Comparison of ENCODE assay signal across 1 cellular context in genomic region chr2:208265807-208266640, GRCh38.
TF ChIP-seq lines count a peak whose summit lies in the region.

TSS of gene PIKFYVE (plus strand) at chr2:208266255. CDS start at chr2:208271520, 5,265 bp downstream.

TF ChIP-seq in GM23338, 12 proteins besides CTCF, POLR2A, EP300 and RAD21 (continued from another document):
- TF ChIP-seq ZNF462 (CRISPR knock-in tag; IDR thresholded peaks at IDR 0.05) (no peak; the same call in 1 of the 2 replicates), JUNB (IDR thresholded peaks at IDR 0.05; ENCODE audit: unreplicated experiment) (no peak), ETS1 (IDR thresholded peaks at IDR 0.05) (peak; percentile 82), CREB1 (CRISPR knock-in tag; IDR thresholded peaks at IDR 0.05; ENCODE audit: low read depth) (peak; percentile 85), REST (IDR thresholded peaks at IDR 0.05; ENCODE audit: unreplicated experiment) (no peak), ZNF114 (CRISPR knock-in tag; IDR thresholded peaks at IDR 0.05) (no peak), EZH2 (IDR thresholded peaks at IDR 0.05; ENCODE audit: low read depth, unreplicated experiment) (no peak), POLR2AphosphoS5 (IDR thresholded peaks at IDR 0.05; ENCODE audit: low read depth) (peak; percentile 79)
